Comparison of ENCODE assay signal across 9 cellular contexts in genomic region chr10:89535185-89536012, GRCh38. TPM values are rescaled to one million over a fixed set of nuclear protein-coding genes. Genes with fewer than 3 reads are reported as not detected.
A peak's percentile ranks its signal among the peaks of the same experiment; 100 is the strongest.
DNase-seq lines count a peak whose midpoint lies in the region; ATAC-seq and TF ChIP-seq lines count a peak whose summit lies in the region.
"Had no signal": no experiment of that assay in that cellular context is flagged by ENCODE, and none has a peak within 500 bp of the region (broad histone marks: within the 10 kb centered on the region; RNA-seq: fewer than 3 reads in every experiment).

Gene SLC16A12, minus strand, starts transcription at chr10:89535594. Its CDS starts 73,016 bp downstream, at chr10:89462578.

- peak in 4 of 9 donors; percentile 5 to 38 (median 24) for TF ChIP-seq CTCF in heart right ventricle (IDR thresholded peaks at IDR 0.05)

- no peak for ATAC-seq in T-cell (replicated peaks in 1 of 4)
- ATAC-seq in heart right ventricle: peak; percentile 64 to 89 (median 77)

- DNase-seq in ELR (ENCODE audit: low read depth) (peak; percentile 20), T-cell (no peak), heart right ventricle (peak; percentile 26 to 40), retina (peak; percentile 73), GOT3 (lab: John Stamatoyannopoulos, UW) (no peak), NCI-H748 treated with DMSO at 0.1 percent for 48 hours (lab: John Stamatoyannopoulos, UW) (no peak), posterior vena cava (ENCODE audit: low spot score) (no peak)
- DNase-seq in activated CD8-positive, alpha-beta memory T cell treated with anti-CD3 and anti-CD28 coated beads, Interleukin-2, amount 50 U/mL, for 4 hours: no peak

- H3K27ac Mint-ChIP-seq in T-cell: peak within 1 kb of the TSS in 1 of 2 donors; percentile 23

- no peaks in the 10 kb centered on the region for H3K9me3 ChIP-seq in heart right ventricle

- POLR2A ChIA-PET in T-cell (lab: Charles Lee): interaction anchor here in 1 of 2 donors (0.6 kb wide), 1 partner anchor 352 kb away, joined by 3 read pairs; no protein-coding TSS in a partner anchor

- intact Hi-C loops in heart right ventricle (cut with DNase I) (no loop called here), posterior vena cava (cut with DNase I) (no loop called here)

- no peaks in the 10 kb centered on the region for H3K9me3 Mint-ChIP-seq in T-cell

- WGBS in heart right ventricle, 2 donors: 1% methylated on average over 69 to 87 of the region's 87 CpGs

- H3K36me3 ChIP-seq in heart right ventricle: no peaks in the 10 kb centered on the region

- H3K4me3 Mint-ChIP-seq in T-cell: peak within 1 kb of the TSS in 2 of 3 donors; percentile 26 to 51

- H3K4me3 ChIP-seq in heart right ventricle: peak within 1 kb of the TSS; percentile 43 to 68 (median 60)

- H3K27me3 Mint-ChIP-seq in T-cell: peaks cover 56 to 66% of the 10 kb centered on the region in 2 donors

- peaks cover 0 to 82% (median 19%) of the 10 kb centered on the region in 7 donors for H3K27me3 ChIP-seq in heart right ventricle

- CTCF ChIA-PET in T-cell (lab: Charles Lee): no interaction called here

- peaks cover 5 to 15% (median 13%) of the 10 kb centered on the region in 3 donors for H3K4me1 Mint-ChIP-seq in T-cell

- H3K36me3 Mint-ChIP-seq in T-cell: no peaks in the 10 kb centered on the region

- H3K27ac ChIP-seq in heart right ventricle: peak within 1 kb of the TSS; percentile 5 to 85 (median 69)

- H3K4me1 ChIP-seq in heart right ventricle: peaks cover 0 to 11% (median 4%) of the 10 kb centered on the region in 9 donors

RNA-seq across cellular contexts. Expression of gene SLC16A12, which starts in this region (rescaled TPM):
- total RNA-seq in T-cell (not detected), heart right ventricle (1 to 10 TPM; 1.8 to 3.6 (median 2.8) TPM), posterior vena cava (under 1 TPM; 0.51 to 0.57 TPM)
- 1 to 10 TPM; 1.9 to 2.3 TPM for polyA plus RNA-seq in heart right ventricle
- total RNA-seq: T-helper 1 cell treated with Interleukin-12 subunit alpha and Interleukin-12 subunit beta and Interleukin-4 antibody, amounts not matched to agents 30 ng/mL and 1 ng/mL, for 36 hours had no signal

Comparison
In these comparisons a context has a peak if more than half of its experiments do, and no peak if none do; other contexts are left out.
1. DNase-seq: peak in ELR (single experiment), heart right ventricle (2 of 2) and retina (single experiment); none in T-cell (0 of 34), GOT3 (single experiment), activated CD8-positive, alpha-beta memory T cell treated with anti-CD3 and anti-CD28 coated beads, Interleukin-2, amount 50 U/mL, for 4 hours (single experiment), NCI-H748 treated with DMSO at 0.1 percent for 48 hours (single experiment) and posterior vena cava (single experiment).
2. ATAC-seq: peak in heart right ventricle (8 of 8); none in T-cell (0 of 4).